In the genomic region with DNA sequence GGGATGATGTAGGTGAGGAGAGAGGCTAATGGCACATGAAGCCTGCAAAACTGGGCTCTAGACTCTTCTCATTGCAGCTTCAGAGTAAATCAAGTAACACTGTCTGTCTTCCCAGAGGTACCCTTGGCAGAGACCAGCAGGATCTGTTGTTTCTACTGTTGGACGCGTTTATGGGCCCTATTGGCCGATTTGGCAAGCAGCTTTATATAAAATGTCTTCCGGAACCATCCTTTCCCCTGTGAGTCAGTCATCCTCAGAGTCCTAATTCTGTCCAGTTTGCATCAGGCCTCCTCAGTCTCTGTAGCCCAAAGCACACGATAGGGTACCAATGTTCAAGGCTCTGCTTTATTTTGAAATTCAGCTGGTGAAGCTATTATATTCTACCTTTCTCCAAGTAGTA, we compare ENCODE assay signal across 20 cellular contexts.
DNase-seq lines count a peak whose midpoint lies in the region; ATAC-seq, FAIRE-seq and TF ChIP-seq lines count a peak whose summit lies in the region.
"Had no signal": no experiment of that assay in that cellular context is flagged by ENCODE, and none has a peak within 500 bp of the region (broad histone marks: within the 10 kb centered on the region; RNA-seq: fewer than 3 reads in every experiment).

No MANE protein-coding gene starts in this region.

- no peak overlapping the region for H2AFZ ChIP-seq in GM12878 (ENCODE audit: control insufficient read depth, low read depth, low read length)
- H2AFZ ChIP-seq in PC-3 (ENCODE audit: low read length), result no peak overlapping the region

- RAD21 ChIA-PET in GM12878 (lab: Charles Lee; ENCODE audit: unreplicated experiment), result interaction anchor here (0.6 to 3.1 kb wide), 8 partner anchors 13 to 382 kb away, joined by 3 to 27 read pairs (median 13); no protein-coding TSS in a partner anchor

- no peak for TF ChIP-seq EP300 in GM12878 (IDR thresholded peaks at IDR 0.05; ENCODE audit: borderline replicate concordance in 1 of 2, control insufficient read depth in 1 of 2, low read depth in 2 of 2, low read length in 2 of 2)

- no peak overlapping the region; the same call in 1 of the 2 replicates for H3K27ac ChIP-seq in GM12878 (ENCODE audit: control insufficient read depth, insufficient read depth)
- peak overlapping the region; percentile 38 for H3K27ac ChIP-seq in vagina
- no peak overlapping the region for H3K27ac ChIP-seq in PC-3 (ENCODE audit: low read length)
- H3K27ac ChIP-seq: 22Rv1; A549; BLaER1 treated with 17β-estradiol and CSF1 and Interleukin-3, amounts not matched to agents 10 nM and 100 nM; C4-2B had no signal

- no peaks in the 10 kb centered on the region for H3K9me2 ChIP-seq in PC-3 (replicated peaks; ENCODE audit: low read length)

- DNase-seq in G401 (ENCODE audit: low spot score) (peak; percentile 66), GM12878 (ENCODE audit: low read depth, low spot score) (no peak), cerebellum (ENCODE audit: low spot score) (peak; percentile 20), vagina (ENCODE audit: extremely low spot score in 2 of 2) (no peak), PC-3 (no peak), frontal cortex (ENCODE audit: low spot score in 2 of 2) (no peak), NCI-H2196 treated with DMSO at 0.1 percent for 48 hours (lab: John Stamatoyannopoulos, UW; ENCODE audit: unreplicated experiment) (no peak)
- DNase-seq: AML-193; Caco-2; Calu3; CD4-positive, alpha-beta T cell; CD8-positive, alpha-beta T cell; DMS79 treated with DMSO at 0.1 percent for 48 hours; GDM1 had no signal

- BruUV-seq in GM12878 (replicated peaks; lab: Mats Ljungman, UMichigan), result no TSS peak
- no TSS peak for BruUV-seq in PC-3 (replicated peaks; lab: Mats Ljungman, UMichigan)

- 98% methylated on average over 5 of the region's 5 CpGs for WGBS in GM12878 (ENCODE audit: insufficient coverage, insufficient replicate concordance, low lambda C conversion rate, missing lambda C conversion rate)

- ATAC-seq in GM12878, result no peak
- ATAC-seq in PC-3, result no peak
- ATAC-seq: A549; CD8-positive, alpha-beta T cell had no signal

- TF ChIP-seq POLR2A in GM12878 (IDR thresholded peaks at IDR 0.05; ENCODE audit: low read depth, low read length), result no peak
- no peak for TF ChIP-seq POLR2A in vagina (IDR thresholded peaks at IDR 0.05)

- H3K4me2 ChIP-seq in GM12878 (ENCODE audit: control insufficient read depth, insufficient read depth) (no peak overlapping the region), PC-3 (ENCODE audit: low read length) (no peak overlapping the region)
- H3K4me2 ChIP-seq: A549; BLaER1 treated with 17β-estradiol and CSF1 and Interleukin-3, amounts not matched to agents 10 nM and 100 nM had no signal

- no peak for TF ChIP-seq RAD21 in GM12878 (IDR thresholded peaks at IDR 0.05; ENCODE audit: insufficient read depth, low read depth, low read length)

- CTCF ChIA-PET in GM12878 (lab: Yijun Ruan, JAX) (interaction anchor here (0.7 to 6.0 kb wide), 8 partner anchors 10 to 342 kb away, joined by 3 to 82 read pairs (median 4); no protein-coding TSS in a partner anchor), PC-3 (lab: Charles Lee) (no interaction called here)

- FAIRE-seq in GM12878 (lab: Jason Lieb, UNC) (peak; percentile 7), frontal cortex (lab: Jason Lieb, UNC) (no peak)
- FAIRE-seq: D721Med, GM19239 had no signal

- H4K20me1 ChIP-seq in GM12878 (ENCODE audit: control insufficient read depth, insufficient read depth) (no peaks in the 10 kb centered on the region), PC-3 (ENCODE audit: low read length) (no peaks in the 10 kb centered on the region)
- H4K20me1 ChIP-seq: BLaER1 treated with 17β-estradiol and CSF1 and Interleukin-3, amounts not matched to agents 10 nM and 100 nM had no signal

- no peaks in the 10 kb centered on the region for H3K9me3 ChIP-seq in GM12878 (replicated peaks; ENCODE audit: control insufficient read depth, insufficient read depth, low read length)
- no peaks in the 10 kb centered on the region for H3K9me3 ChIP-seq in vagina
- H3K9me3 ChIP-seq in PC-3 (ENCODE audit: low read length), result no peaks in the 10 kb centered on the region
- H3K9me3 ChIP-seq: A549; BLaER1 treated with 17β-estradiol and CSF1 and Interleukin-3, amounts not matched to agents 10 nM and 100 nM; Caco-2 had no signal

- no peaks in the 10 kb centered on the region for H3K79me2 ChIP-seq in GM12878 (ENCODE audit: control insufficient read depth, insufficient read depth, low read length)
- H3K79me2 ChIP-seq in PC-3 (ENCODE audit: low read length), result no peaks in the 10 kb centered on the region

- in situ Hi-C loops in G401 (cut with HindIII; ENCODE audit: low sequenced_read_pairs), result no loop called here
- in situ Hi-C loops in GM12878 (cut with MboI), result no loop called here

- no peaks in the 10 kb centered on the region for H3F3A ChIP-seq in PC-3 (ENCODE audit: low read length, unreplicated experiment)

- H3K9ac ChIP-seq in GM12878 (ENCODE audit: control insufficient read depth, insufficient read depth, low read length) (no peak overlapping the region), PC-3 (ENCODE audit: low read length) (no peak overlapping the region)
- H3K9ac ChIP-seq: BLaER1 treated with 17β-estradiol and CSF1 and Interleukin-3, amounts not matched to agents 10 nM and 100 nM had no signal

- no peak for TF ChIP-seq CTCF in GM12878 (IDR thresholded peaks at IDR 0.05 in 2 of 3, conservative IDR thresholded peaks at IDR 0.05 in 1 of 3; ENCODE audit: control insufficient read depth in 2 of 3, extremely low read depth in 1 of 3, insufficient read depth in 1 of 3, low read depth in 3 of 3, low read length in 3 of 3)
- TF ChIP-seq CTCF in vagina (IDR thresholded peaks at IDR 0.05), result no peak
- TF ChIP-seq CTCF in PC-3 (conservative IDR thresholded peaks at IDR 0.05; ENCODE audit: low read depth, low read length), result no peak

- POLR2A ChIA-PET in GM12878 (lab: Charles Lee) (interaction anchor here (2.2 kb wide), 1 partner anchor 13 kb away, joined by 6 read pairs; no protein-coding TSS in a partner anchor), PC-3 (lab: Charles Lee; ENCODE audit: unreplicated experiment) (no interaction called here)

- H3K36me3 ChIP-seq in GM12878 (ENCODE audit: control insufficient read depth in 2 of 2, insufficient read depth in 2 of 2, low read length in 1 of 2) (no peaks in the 10 kb centered on the region), vagina (no peaks in the 10 kb centered on the region), PC-3 (ENCODE audit: low read depth, low read length) (no peaks in the 10 kb centered on the region)
- H3K36me3 ChIP-seq: BLaER1 treated with 17β-estradiol and CSF1 and Interleukin-3, amounts not matched to agents 10 nM and 100 nM had no signal

- H3K27me3 ChIP-seq in GM12878 (replicated peaks in 1 of 2; ENCODE audit: control insufficient read depth in 2 of 2, insufficient read depth in 2 of 2, low read length in 1 of 2) (no peaks in the 10 kb centered on the region), vagina (no peaks in the 10 kb centered on the region), PC-3 (ENCODE audit: low read length) (peaks cover 53% of the 10 kb centered on the region)
- H3K27me3 ChIP-seq: BLaER1 treated with 17β-estradiol and CSF1 and Interleukin-3, amounts not matched to agents 10 nM and 100 nM had no signal

- intact Hi-C loops in GM12878 (cut with micrococcal nuclease; ENCODE audit: unreplicated experiment), result loop anchor here (5.0 kb wide), 3 partner anchors 106 to 316 kb away; no protein-coding TSS in a partner anchor
- intact Hi-C loops in vagina (cut with DNase I), result no loop called here
- intact Hi-C loops in PC-3 (cut with micrococcal nuclease), result no loop called here

- SMC1A ChIA-PET in GM12878 (lab: Charles Lee; ENCODE audit: uncharacterized antibody, unreplicated experiment), result interaction anchor here (0.7 to 4.0 kb wide), 13 partner anchors 8 to 321 kb away, joined by 3 to 46 read pairs (median 8); no protein-coding TSS in a partner anchor

- H3K4me3 ChIP-seq in GM12878 (no peak overlapping the region), vagina (no peak overlapping the region), PC-3 (ENCODE audit: low read length) (no peak overlapping the region)
- H3K4me3 ChIP-seq: A549; BLaER1 treated with 17β-estradiol and CSF1 and Interleukin-3, amounts not matched to agents 10 nM and 100 nM had no signal

- peaks cover 45% of the 10 kb centered on the region for H3K4me1 ChIP-seq in GM12878 (ENCODE audit: control insufficient read depth, insufficient read depth, low read length)
- H3K4me1 ChIP-seq in vagina, result peaks cover 11% of the 10 kb centered on the region
- H3K4me1 ChIP-seq in PC-3 (ENCODE audit: insufficient read depth, low read length), result no peaks in the 10 kb centered on the region
- H3K4me1 ChIP-seq: A549 had no signal

TF ChIP-seq in GM12878, 131 proteins besides CTCF, POLR2A, EP300 and RAD21 (continues in another document):
- TF ChIP-seq POLR2AphosphoS2 (IDR thresholded peaks at IDR 0.05; ENCODE audit: low read depth, low read length) (no peak), ATF7 (IDR thresholded peaks at IDR 0.05; ENCODE audit: low read depth) (no peak)
- TF ChIP-seq, protein P1, sequence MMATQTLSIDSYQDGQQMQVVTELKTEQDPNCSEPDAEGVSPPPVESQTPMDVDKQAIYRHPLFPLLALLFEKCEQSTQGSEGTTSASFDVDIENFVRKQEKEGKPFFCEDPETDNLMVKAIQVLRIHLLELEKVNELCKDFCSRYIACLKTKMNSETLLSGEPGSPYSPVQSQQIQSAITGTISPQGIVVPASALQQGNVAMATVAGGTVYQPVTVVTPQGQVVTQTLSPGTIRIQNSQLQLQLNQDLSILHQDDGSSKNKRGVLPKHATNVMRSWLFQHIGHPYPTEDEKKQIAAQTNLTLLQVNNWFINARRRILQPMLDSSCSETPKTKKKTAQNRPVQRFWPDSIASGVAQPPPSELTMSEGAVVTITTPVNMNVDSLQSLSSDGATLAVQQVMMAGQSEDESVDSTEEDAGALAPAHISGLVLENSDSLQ (IDR thresholded peaks at IDR 0.05), result no peak

Comparison
In these comparisons a context has a peak if more than half of its experiments do, and no peak if none do; other contexts are left out.
1. DNase-seq: peak in G401 (single experiment) and cerebellum (single experiment); none in GM12878 (single experiment), vagina (0 of 2), PC-3 (single experiment), frontal cortex (0 of 2) and NCI-H2196 treated with DMSO at 0.1 percent for 48 hours (single experiment).